ENCODE assay signal across 7 cellular contexts in genomic region chr21:8380419-8381079, GRCh38.
DNase-seq lines count a peak whose midpoint lies in the region; ATAC-seq and TF ChIP-seq lines count a peak whose summit lies in the region.
"Not testable (repeated sequence)": the region's sequence is repeated elsewhere in the genome, so short reads cannot be mapped to it uniquely, and the experiment has no call there.

No MANE protein-coding gene starts in this region.

- not testable (repeated sequence) for DNase-seq in foreskin keratinocyte, naive B cell

- H3K9me3 Mint-ChIP-seq in naive B cell = not testable (repeated sequence)

- H3K36me3 Mint-ChIP-seq in naive B cell = not testable (repeated sequence)

- not testable (repeated sequence) for H3K4me3 Mint-ChIP-seq in naive B cell

- H3K4me1 ChIP-seq in foreskin keratinocyte = not testable (repeated sequence)

- H3K27ac Mint-ChIP-seq in naive B cell = not testable (repeated sequence)

- ATAC-seq in GM18517 (IDR thresholded peaks at IDR 0.05; ENCODE audit: unreplicated experiment) (peak; percentile 50), GM19467 (IDR thresholded peaks at IDR 0.05; ENCODE audit: unreplicated experiment) (peak; percentile 57), HG02759 (IDR thresholded peaks at IDR 0.05; ENCODE audit: unreplicated experiment) (peak; percentile 59), HG03378 (IDR thresholded peaks at IDR 0.05; ENCODE audit: unreplicated experiment) (peak; percentile 64), foreskin keratinocyte (peak; percentile 27), naive B cell (ENCODE audit: low read depth in 2 of 2) (peak; percentile 57 to 62)
- peak; percentile 60 to 66 for ATAC-seq in activated CD4-positive, CD25-positive, alpha-beta regulatory T cell treated with anti-CD3 and anti-CD28 coated beads, Interleukin-2, amount 50 U/mL, for 24 hours

- H3K27me3 Mint-ChIP-seq in naive B cell = not testable (repeated sequence)

- H3K4me1 Mint-ChIP-seq in naive B cell = not testable (repeated sequence)

- TF ChIP-seq CTCF in foreskin keratinocyte (conservative IDR thresholded peaks at IDR 0.05) = not testable (repeated sequence)

- H3K27ac ChIP-seq in foreskin keratinocyte = not testable (repeated sequence)

- not testable (repeated sequence) for H3K27me3 ChIP-seq in foreskin keratinocyte
